Comparison of ENCODE assay signal across 15 cellular contexts in genomic region chr11:76287227-76287626, GRCh38.
"Had no signal": no experiment of that assay in that cellular context is flagged by ENCODE, and none has a peak within 500 bp of the region (broad histone marks: within the 10 kb centered on the region; RNA-seq: fewer than 3 reads in every experiment).

No MANE protein-coding gene starts in this region.

- ATAC-seq: WTC11 had no signal

- H3K4me3 ChIP-seq: SK-N-MC had no signal

- H3K27me3 Mint-ChIP-seq: activated CD4-positive, alpha-beta T cell treated with anti-CD3 and anti-CD28 coated beads, Interleukin-2, amount 10 ng/mL, durations not matched to agents 24 days and 14 days had no signal

- H3K4me3 Mint-ChIP-seq: activated naive CD4-positive, alpha-beta T cell treated with anti-CD3 and anti-CD28 coated beads, Interleukin-2, amount 10 ng/mL, durations not matched to agents 7 days and 5 days; nephron; WTC11 had no signal

- H3K36me3 ChIP-seq: brain microvascular endothelial cell had no signal

- H3K27ac ChIP-seq: brain microvascular endothelial cell, epithelial cell of prostate, SK-N-MC had no signal

- H3K36me3 Mint-ChIP-seq: activated naive CD4-positive, alpha-beta T cell treated with anti-CD3 and anti-CD28 coated beads, Interleukin-2, amount 10 ng/mL, durations not matched to agents 7 days and 5 days; WTC11 had no signal

- H3K9me3 Mint-ChIP-seq: activated CD4-positive, alpha-beta T cell treated with anti-CD3 and anti-CD28 coated beads, Interleukin-2, amount 10 ng/mL, durations not matched to agents 24 days and 14 days; activated naive CD4-positive, alpha-beta T cell treated with anti-CD3 and anti-CD28 coated beads, Interleukin-2, amount 10 ng/mL, durations not matched to agents 7 days and 5 days; nephron; WTC11 had no signal

- H3K27ac Mint-ChIP-seq: progenitor cell of endocrine pancreas, WTC11 had no signal

- DNase-seq: activated CD4-positive, alpha-beta T cell treated with anti-CD3 and anti-CD28 coated beads, Interleukin-2, amount 10 ng/mL, durations not matched to agents 24 days and 14 days; activated naive CD4-positive, alpha-beta T cell treated with anti-CD3 and anti-CD28 coated beads, Interleukin-2, amount 10 ng/mL, durations not matched to agents 7 days and 5 days; brain microvascular endothelial cell; effector CD8-positive, alpha-beta T cell; head of caudate nucleus; mesenchymal stem cell; occipital lobe; right cardiac atrium; small intestine; T-helper 1 cell had no signal
